ENCODE assay signal across 13 cellular contexts in the genomic region with DNA sequence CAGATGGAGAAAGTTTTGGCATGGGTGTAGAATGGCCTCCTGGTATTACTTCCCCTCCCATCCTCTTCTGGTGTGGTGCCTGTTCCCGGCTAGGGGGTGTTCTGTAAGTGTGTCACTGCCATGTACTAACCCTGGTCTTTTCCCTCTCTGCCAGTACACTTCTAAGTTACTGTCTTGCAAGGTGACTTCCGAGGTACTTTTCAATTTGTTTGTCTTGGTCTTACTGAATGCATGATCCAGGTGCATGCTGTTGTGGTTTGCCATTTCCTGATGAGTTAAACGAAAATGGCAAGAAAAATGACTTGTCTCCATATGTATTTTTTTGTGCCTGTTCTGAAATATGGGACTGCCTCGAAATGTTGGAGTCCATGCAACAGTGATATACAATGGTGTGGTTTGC. TPM values are rescaled to one million over a fixed set of nuclear protein-coding genes. Genes with fewer than 3 reads are reported as not detected.
DNase-seq lines count a peak whose midpoint lies in the region; ATAC-seq, FAIRE-seq and TF ChIP-seq lines count a peak whose summit lies in the region.
"Had no signal": no experiment of that assay in that cellular context is flagged by ENCODE, and none has a peak within 500 bp of the region (broad histone marks: within the 10 kb centered on the region; RNA-seq: fewer than 3 reads in every experiment).

No MANE protein-coding gene starts in this region.

- H3K9me3 ChIP-seq in mucosa of descending colon (no peaks in the 10 kb centered on the region), right cardiac atrium (ENCODE audit: control insufficient read depth, low read length) (no peaks in the 10 kb centered on the region)
- H3K9me3 ChIP-seq: testis had no signal

- ATAC-seq in mucosa of descending colon (peak; percentile 13), right cardiac atrium (no peak), HG03159 (IDR thresholded peaks at IDR 0.05; ENCODE audit: unreplicated experiment) (no peak)

- H3K36me3 ChIP-seq in GM06990 (ENCODE audit: control insufficient read depth, insufficient read depth, low read length), result peaks cover 10% of the 10 kb centered on the region
- no peaks in the 10 kb centered on the region for H3K36me3 ChIP-seq in mucosa of descending colon (ENCODE audit: low read depth)

- no peak for TF ChIP-seq CTCF in GM06990 (IDR thresholded peaks at IDR 0.05; ENCODE audit: insufficient read depth, low read length, poor library complexity, severe bottlenecking)
- no peak for TF ChIP-seq CTCF in mucosa of descending colon (IDR thresholded peaks at IDR 0.05)

- peak; percentile 65 for FAIRE-seq in GM19239 (lab: Jason Lieb, UNC)

- H3K4me3 ChIP-seq in GM06990 (replicated peaks; ENCODE audit: low read depth, low read length) (no peak overlapping the region), mucosa of descending colon (no peak overlapping the region), right cardiac atrium (ENCODE audit: low read length) (no peak overlapping the region)
- H3K4me3 ChIP-seq in Jurkat, Clone E6-1 (ENCODE audit: low read length), result peak overlapping the region; percentile 6
- H3K4me3 ChIP-seq: testis had no signal

- no peaks in the 10 kb centered on the region for H3K4me1 ChIP-seq in mucosa of descending colon (ENCODE audit: low read depth)
- H3K4me1 ChIP-seq in right cardiac atrium (ENCODE audit: control insufficient read depth, insufficient read depth, low read length), result peaks cover 15% of the 10 kb centered on the region
- H3K4me1 ChIP-seq: testis had no signal

- intact Hi-C loops in mucosa of descending colon (cut with DNase I, micrococcal nuclease) (no loop called here), right cardiac atrium (cut with DNase I) (no loop called here)

- WGBS in right cardiac atrium, result 77% methylated on average over 4 of the region's 4 CpGs

- no peak overlapping the region for H3K27ac ChIP-seq in right cardiac atrium (ENCODE audit: low read length)
- H3K27ac ChIP-seq: testis had no signal

- H3K27me3 ChIP-seq in GM06990 (replicated peaks; ENCODE audit: control insufficient read depth, insufficient read depth, low read length), result no peaks in the 10 kb centered on the region
- no peaks in the 10 kb centered on the region for H3K27me3 ChIP-seq in right cardiac atrium (ENCODE audit: control insufficient read depth, insufficient read depth)
- H3K27me3 ChIP-seq: testis had no signal

- peak; percentile 23 for DNase-seq in GM06990 (ENCODE audit: extremely low read depth, insufficient read length)
- no peak for DNase-seq in GM19239 (ENCODE audit: insufficient read length, low spot score)
- peak; percentile 93 for DNase-seq in Jurkat, Clone E6-1 (ENCODE audit: low read depth, low spot score)
- DNase-seq in mucosa of descending colon, result no peak
- DNase-seq in right cardiac atrium, result no peak
- no peak for DNase-seq in NCI-H1694 (lab: John Stamatoyannopoulos, UW)
- DNase-seq: NCI-H82, testis had no signal

RNA-seq across cellular contexts. Expression of a gene that starts 46.0 kb away (rescaled TPM):
- not detected for polyA plus RNA-seq in Jurkat, Clone E6-1 (2012; ENCODE audit: insufficient read depth, insufficient read length)
- total RNA-seq in mucosa of descending colon (10 to 100 TPM; 20.4 to 69.4 (median 42.9) TPM), right cardiac atrium (not detected)
- polyA plus RNA-seq in right cardiac atrium, result not detected
- total RNA-seq: G401, HT1080, posterior vena cava, testis had no signal
- polyA plus RNA-seq: fibroblast of lung had no signal

Comparison
In these comparisons a context has a peak if more than half of its experiments do, and no peak if none do; other contexts are left out.
1. DNase-seq: peak in GM06990 (single experiment) and Jurkat, Clone E6-1 (single experiment); none in GM19239 (single experiment), mucosa of descending colon (0 of 3), right cardiac atrium (0 of 3) and NCI-H1694 (single experiment).
2. RNA of a gene that starts 46.0 kb away (total RNA-seq): 20.4 to 69.4 TPM in mucosa of descending colon; not detected in right cardiac atrium; every median in the first group is over 10 times any median in the second.